Comparison of ENCODE assay signal across 1 cellular context in the genomic region with DNA sequence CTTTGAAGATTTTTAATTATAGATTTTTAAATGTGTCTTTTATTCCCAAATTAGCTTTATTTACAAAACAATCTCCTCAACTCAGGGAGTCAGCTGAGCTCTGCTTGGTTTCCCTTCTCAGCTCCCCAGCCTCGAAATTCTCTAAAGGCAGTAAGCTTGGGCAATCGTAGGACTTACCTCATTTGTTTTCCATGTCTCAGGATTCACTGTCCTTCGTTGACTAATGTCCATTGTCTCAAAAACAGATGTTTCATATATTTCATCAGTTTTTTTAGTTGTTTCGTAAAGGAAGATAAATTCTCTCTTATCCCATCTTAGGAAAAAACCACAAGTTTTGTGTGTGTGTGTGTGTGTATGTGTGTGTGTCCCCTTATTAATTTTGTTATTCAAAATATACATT.
TF ChIP-seq lines count a peak whose summit lies in the region.

No MANE protein-coding gene starts in this region.

TF ChIP-seq in GM23338, 12 proteins besides CTCF, POLR2A, EP300 and RAD21 (continued from another document):
- TF ChIP-seq, protein P1, sequence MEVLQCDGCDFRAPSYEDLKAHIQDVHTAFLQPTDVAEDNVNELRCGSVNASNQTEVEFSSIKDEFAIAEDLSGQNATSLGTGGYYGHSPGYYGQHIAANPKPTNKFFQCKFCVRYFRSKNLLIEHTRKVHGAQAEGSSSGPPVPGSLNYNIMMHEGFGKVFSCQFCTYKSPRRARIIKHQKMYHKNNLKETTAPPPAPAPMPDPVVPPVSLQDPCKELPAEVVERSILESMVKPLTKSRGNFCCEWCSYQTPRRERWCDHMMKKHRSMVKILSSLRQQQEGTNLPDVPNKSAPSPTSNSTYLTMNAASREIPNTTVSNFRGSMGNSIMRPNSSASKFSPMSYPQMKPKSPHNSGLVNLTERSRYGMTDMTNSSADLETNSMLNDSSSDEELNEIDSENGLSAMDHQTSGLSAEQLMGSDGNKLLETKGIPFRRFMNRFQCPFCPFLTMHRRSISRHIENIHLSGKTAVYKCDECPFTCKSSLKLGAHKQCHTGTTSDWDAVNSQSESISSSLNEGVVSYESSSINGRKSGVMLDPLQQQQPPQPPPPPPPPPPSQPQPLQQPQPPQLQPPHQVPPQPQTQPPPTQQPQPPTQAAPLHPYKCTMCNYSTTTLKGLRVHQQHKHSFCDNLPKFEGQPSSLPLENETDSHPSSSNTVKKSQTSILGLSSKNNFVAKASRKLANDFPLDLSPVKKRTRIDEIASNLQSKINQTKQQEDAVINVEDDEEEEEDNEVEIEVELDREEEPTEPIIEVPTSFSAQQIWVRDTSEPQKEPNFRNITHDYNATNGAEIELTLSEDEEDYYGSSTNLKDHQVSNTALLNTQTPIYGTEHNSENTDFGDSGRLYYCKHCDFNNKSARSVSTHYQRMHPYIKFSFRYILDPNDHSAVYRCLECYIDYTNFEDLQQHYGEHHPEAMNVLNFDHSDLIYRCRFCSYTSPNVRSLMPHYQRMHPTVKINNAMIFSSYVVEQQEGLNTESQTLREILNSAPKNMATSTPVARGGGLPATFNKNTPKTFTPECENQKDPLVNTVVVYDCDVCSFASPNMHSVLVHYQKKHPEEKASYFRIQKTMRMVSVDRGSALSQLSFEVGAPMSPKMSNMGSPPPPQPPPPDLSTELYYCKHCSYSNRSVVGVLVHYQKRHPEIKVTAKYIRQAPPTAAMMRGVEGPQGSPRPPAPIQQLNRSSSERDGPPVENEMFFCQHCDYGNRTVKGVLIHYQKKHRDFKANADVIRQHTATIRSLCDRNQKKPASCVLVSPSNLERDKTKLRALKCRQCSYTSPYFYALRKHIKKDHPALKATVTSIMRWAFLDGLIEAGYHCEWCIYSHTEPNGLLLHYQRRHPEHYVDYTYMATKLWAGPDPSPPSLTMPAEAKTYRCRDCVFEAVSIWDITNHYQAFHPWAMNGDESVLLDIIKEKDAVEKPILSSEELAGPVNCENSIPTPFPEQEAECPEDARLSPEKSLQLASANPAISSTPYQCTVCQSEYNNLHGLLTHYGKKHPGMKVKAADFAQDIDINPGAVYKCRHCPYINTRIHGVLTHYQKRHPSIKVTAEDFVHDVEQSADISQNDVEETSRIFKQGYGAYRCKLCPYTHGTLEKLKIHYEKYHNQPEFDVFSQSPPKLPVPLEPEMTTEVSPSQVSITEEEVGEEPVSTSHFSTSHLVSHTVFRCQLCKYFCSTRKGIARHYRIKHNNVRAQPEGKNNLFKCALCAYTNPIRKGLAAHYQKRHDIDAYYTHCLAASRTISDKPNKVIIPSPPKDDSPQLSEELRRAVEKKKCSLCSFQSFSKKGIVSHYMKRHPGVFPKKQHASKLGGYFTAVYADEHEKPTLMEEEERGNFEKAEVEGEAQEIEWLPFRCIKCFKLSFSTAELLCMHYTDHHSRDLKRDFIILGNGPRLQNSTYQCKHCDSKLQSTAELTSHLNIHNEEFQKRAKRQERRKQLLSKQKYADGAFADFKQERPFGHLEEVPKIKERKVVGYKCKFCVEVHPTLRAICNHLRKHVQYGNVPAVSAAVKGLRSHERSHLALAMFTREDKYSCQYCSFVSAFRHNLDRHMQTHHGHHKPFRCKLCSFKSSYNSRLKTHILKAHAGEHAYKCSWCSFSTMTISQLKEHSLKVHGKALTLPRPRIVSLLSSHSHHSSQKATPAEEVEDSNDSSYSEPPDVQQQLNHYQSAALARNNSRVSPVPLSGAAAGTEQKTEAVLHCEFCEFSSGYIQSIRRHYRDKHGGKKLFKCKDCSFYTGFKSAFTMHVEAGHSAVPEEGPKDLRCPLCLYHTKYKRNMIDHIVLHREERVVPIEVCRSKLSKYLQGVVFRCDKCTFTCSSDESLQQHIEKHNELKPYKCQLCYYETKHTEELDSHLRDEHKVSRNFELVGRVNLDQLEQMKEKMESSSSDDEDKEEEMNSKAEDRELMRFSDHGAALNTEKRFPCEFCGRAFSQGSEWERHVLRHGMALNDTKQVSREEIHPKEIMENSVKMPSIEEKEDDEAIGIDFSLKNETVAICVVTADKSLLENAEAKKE (CRISPR knock-in tag; IDR thresholded peaks at IDR 0.05) = no peak
- TF ChIP-seq JUNB (IDR thresholded peaks at IDR 0.05; ENCODE audit: unreplicated experiment) = no peak
- no peak for TF ChIP-seq EZH2 (IDR thresholded peaks at IDR 0.05; ENCODE audit: low read depth, unreplicated experiment)
- TF ChIP-seq POLR2AphosphoS5 (IDR thresholded peaks at IDR 0.05; ENCODE audit: low read depth) = no peak
- TF ChIP-seq ZNF331 (CRISPR knock-in tag; IDR thresholded peaks at IDR 0.05; ENCODE audit: low read depth) = no peak
- no peak for TF ChIP-seq STAT1 (IDR thresholded peaks at IDR 0.05; ENCODE audit: unreplicated experiment)
